10 cellular contexts compared by ENCODE assay signal in the genomic region with DNA sequence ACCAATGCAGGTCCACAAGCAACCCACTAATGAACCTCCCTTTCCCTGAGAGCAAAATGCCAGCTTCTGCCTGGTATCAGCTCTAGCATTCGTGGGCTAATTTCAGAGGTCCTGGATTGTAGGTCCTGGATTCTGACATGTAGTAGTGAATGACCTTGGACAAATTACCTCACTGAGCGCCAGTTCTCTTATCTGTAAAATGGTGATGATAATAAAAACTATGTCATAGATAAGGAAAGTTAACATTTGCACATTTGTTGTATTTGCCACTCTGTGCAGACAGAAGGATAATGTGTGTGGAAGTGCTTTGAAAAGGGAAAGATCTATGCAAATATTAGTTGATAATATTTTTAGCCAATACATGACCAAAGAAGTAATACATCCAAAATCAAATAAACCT. TPM values are rescaled to one million over a fixed set of nuclear protein-coding genes. Genes with fewer than 3 reads are reported as not detected.
A peak's percentile ranks its signal among the peaks of the same experiment; 100 is the strongest.
DNase-seq lines count a peak whose midpoint lies in the region; ATAC-seq and TF ChIP-seq lines count a peak whose summit lies in the region.
"Had no signal": no experiment of that assay in that cellular context is flagged by ENCODE, and none has a peak within 500 bp of the region (broad histone marks: within the 10 kb centered on the region; RNA-seq: fewer than 3 reads in every experiment).

No MANE protein-coding gene starts in this region.

- POLR2A ChIA-PET in CD4-positive, alpha-beta T cell (lab: Charles Lee): interaction anchor here (1.2 to 3.2 kb wide), 3 partner anchors 10 to 54 kb away, joined by 3 to 23 read pairs (median 15); a partner anchor contains a TSS
- POLR2A ChIA-PET in naive thymus-derived CD4-positive, alpha-beta T cell (lab: Charles Lee): interaction anchor here (1.4 to 3.7 kb wide), 2 partner anchors 10 to 51 kb away, joined by 4 to 19 read pairs; no protein-coding TSS in a partner anchor

- H3K9me3 ChIP-seq in CD4-positive, alpha-beta T cell (ENCODE audit: control insufficient read depth, low read length): no peaks in the 10 kb centered on the region
- H3K9me3 ChIP-seq in naive thymus-derived CD4-positive, alpha-beta T cell (ENCODE audit: control insufficient read depth in 2 of 3, low read length in 3 of 3): no peaks in the 10 kb centered on the region

- peaks cover 33 to 58% of the 10 kb centered on the region in 2 donors for H3K4me1 ChIP-seq in naive thymus-derived CD4-positive, alpha-beta T cell (ENCODE audit: control insufficient read depth in 2 of 2, insufficient read depth in 2 of 2, low read length in 2 of 2)

- no peaks in the 10 kb centered on the region for H3K27me3 Mint-ChIP-seq in CD4-positive, alpha-beta T cell
- H3K27me3 Mint-ChIP-seq in HFFc6 (ENCODE audit: insufficient read depth): peaks cover 4% of the 10 kb centered on the region; the same call in 1 of the 2 replicates
- no peaks in the 10 kb centered on the region for H3K27me3 Mint-ChIP-seq in activated naive CD8-positive, alpha-beta T cell treated with anti-CD3 and anti-CD28 coated beads, Interleukin-2, amount 50 U/mL, for 24 hours
- H3K27me3 Mint-ChIP-seq in naive thymus-derived CD4-positive, alpha-beta T cell: peaks cover 0 to 28% (median 0%) of the 10 kb centered on the region in 5 donors

- H3K9me3 Mint-ChIP-seq in CD4-positive, alpha-beta T cell: no peaks in the 10 kb centered on the region
- no peaks in the 10 kb centered on the region for H3K9me3 Mint-ChIP-seq in HFFc6
- H3K9me3 Mint-ChIP-seq in activated naive CD8-positive, alpha-beta T cell treated with anti-CD3 and anti-CD28 coated beads, Interleukin-2, amount 50 U/mL, for 24 hours: no peaks in the 10 kb centered on the region
- H3K9me3 Mint-ChIP-seq in naive thymus-derived CD4-positive, alpha-beta T cell: no peaks in the 10 kb centered on the region

- peak overlapping the region; percentile 69 for H3K27ac Mint-ChIP-seq in CD4-positive, alpha-beta T cell
- H3K27ac Mint-ChIP-seq in HFFc6: no peak overlapping the region
- peak overlapping the region; percentile 41 for H3K27ac Mint-ChIP-seq in activated naive CD8-positive, alpha-beta T cell treated with anti-CD3 and anti-CD28 coated beads, Interleukin-2, amount 50 U/mL, for 24 hours
- H3K27ac Mint-ChIP-seq in naive thymus-derived CD4-positive, alpha-beta T cell: peak overlapping the region in 7 of 9 donors; percentile 34 to 88 (median 75)

- no peak for DNase-seq in CD4-positive, alpha-beta T cell
- no peak for DNase-seq in HFFc6
- DNase-seq in activated naive CD8-positive, alpha-beta T cell treated with anti-CD3 and anti-CD28 coated beads, Interleukin-2, amount 50 U/mL, for 24 hours: no peak
- no peak for DNase-seq in naive thymus-derived CD4-positive, alpha-beta T cell
- no peak for DNase-seq in mesenteric fat pad (ENCODE audit: low spot score)
- DNase-seq in NCI-H128 (lab: John Stamatoyannopoulos, UW; ENCODE audit: unreplicated experiment): no peak
- DNase-seq: effector CD8-positive, alpha-beta T cell; NCI-H446 had no signal

- H3K27me3 ChIP-seq in CD4-positive, alpha-beta T cell (ENCODE audit: control insufficient read depth, insufficient read depth, low read length): no peaks in the 10 kb centered on the region
- H3K27me3 ChIP-seq in naive thymus-derived CD4-positive, alpha-beta T cell (ENCODE audit: control insufficient read depth in 2 of 2, insufficient read depth in 2 of 2, low read length in 2 of 2): no peaks in the 10 kb centered on the region

- H3K4me3 ChIP-seq in naive thymus-derived CD4-positive, alpha-beta T cell (ENCODE audit: low read length): peak overlapping the region; percentile 54

- CTCF ChIA-PET in CD4-positive, alpha-beta T cell (lab: Charles Lee): interaction anchor here (0.8 to 2.0 kb wide), 2 partner anchors 10 to 116 kb away, joined by 3 to 5 read pairs; no protein-coding TSS in a partner anchor
- CTCF ChIA-PET in naive thymus-derived CD4-positive, alpha-beta T cell (lab: Charles Lee): interaction anchor here (0.9 kb wide), 1 partner anchor 59 kb away, joined by 3 read pairs; no protein-coding TSS in a partner anchor

- H3K36me3 Mint-ChIP-seq in CD4-positive, alpha-beta T cell (ENCODE audit: low read depth): no peaks in the 10 kb centered on the region
- no peaks in the 10 kb centered on the region for H3K36me3 Mint-ChIP-seq in HFFc6 (ENCODE audit: low read depth)
- H3K36me3 Mint-ChIP-seq in activated naive CD8-positive, alpha-beta T cell treated with anti-CD3 and anti-CD28 coated beads, Interleukin-2, amount 50 U/mL, for 24 hours (ENCODE audit: low read depth): no peaks in the 10 kb centered on the region
- peaks cover 0 to 3% (median 0%) of the 10 kb centered on the region in 5 donors for H3K36me3 Mint-ChIP-seq in naive thymus-derived CD4-positive, alpha-beta T cell

- H3K4me1 Mint-ChIP-seq in CD4-positive, alpha-beta T cell (ENCODE audit: low read depth): peaks cover 77% of the 10 kb centered on the region
- peaks cover 43% of the 10 kb centered on the region for H3K4me1 Mint-ChIP-seq in HFFc6 (ENCODE audit: low read depth)
- H3K4me1 Mint-ChIP-seq in activated naive CD8-positive, alpha-beta T cell treated with anti-CD3 and anti-CD28 coated beads, Interleukin-2, amount 50 U/mL, for 24 hours: peaks cover 67% of the 10 kb centered on the region
- peaks cover 55 to 85% (median 77%) of the 10 kb centered on the region in 7 donors for H3K4me1 Mint-ChIP-seq in naive thymus-derived CD4-positive, alpha-beta T cell

- TF ChIP-seq CTCF in CD4-positive, alpha-beta T cell (IDR thresholded peaks at IDR 0.05): no peak
- no peak for TF ChIP-seq CTCF in HFFc6 (IDR thresholded peaks at IDR 0.05)

- peak overlapping the region; percentile 74 for H3K4me3 Mint-ChIP-seq in CD4-positive, alpha-beta T cell
- peak overlapping the region; percentile 85 for H3K4me3 Mint-ChIP-seq in HFFc6
- peak overlapping the region; percentile 79 for H3K4me3 Mint-ChIP-seq in activated naive CD8-positive, alpha-beta T cell treated with anti-CD3 and anti-CD28 coated beads, Interleukin-2, amount 50 U/mL, for 24 hours
- H3K4me3 Mint-ChIP-seq in naive thymus-derived CD4-positive, alpha-beta T cell: peak overlapping the region; percentile 25 to 82 (median 74)

- ATAC-seq in CD4-positive, alpha-beta T cell (ENCODE audit: poor library complexity): no peak
- no peak for ATAC-seq in activated naive CD8-positive, alpha-beta T cell treated with anti-CD3 and anti-CD28 coated beads, Interleukin-2, amount 50 U/mL, for 24 hours
- no peak for ATAC-seq in naive thymus-derived CD4-positive, alpha-beta T cell
- no peak for ATAC-seq in GM19351 (IDR thresholded peaks at IDR 0.05; ENCODE audit: unreplicated experiment)
- no peak for ATAC-seq in GM21423 (IDR thresholded peaks at IDR 0.05; ENCODE audit: unreplicated experiment)

- intact Hi-C loops in CD4-positive, alpha-beta T cell (cut with DNase I, micrococcal nuclease): loop anchor here (10.0 kb wide), 1 partner anchor 156 kb away; a partner anchor contains a TSS
- intact Hi-C loops in naive thymus-derived CD4-positive, alpha-beta T cell (cut with micrococcal nuclease): loop anchor here in 1 of 2 donors (5.0 kb wide), 1 partner anchor 167 kb away; a partner anchor contains a TSS

- H3K27ac ChIP-seq in CD4-positive, alpha-beta T cell (ENCODE audit: low read depth, low read length): no peak overlapping the region
- H3K27ac ChIP-seq in naive thymus-derived CD4-positive, alpha-beta T cell (ENCODE audit: low read depth, low read length): no peak overlapping the region

- no peaks in the 10 kb centered on the region for H3K36me3 ChIP-seq in naive thymus-derived CD4-positive, alpha-beta T cell (ENCODE audit: control insufficient read depth in 2 of 3, insufficient read depth in 3 of 3, low read length in 3 of 3)

RNA-seq across cellular contexts. Expression of a gene that starts 4.1 kb away (rescaled TPM):
- total RNA-seq in CD4-positive, alpha-beta T cell: 10 to 100 TPM; 22.2 to 24.1 TPM
- total RNA-seq in HFFc6 (2021; fragmentation: NEBNext Ultra II Directional; extraction: Animal tissue kit (Norgen Biotek cat#: 25700)): 1 to 10 TPM; 3.2 to 3.7 (median 3.4) TPM
- total RNA-seq in naive thymus-derived CD4-positive, alpha-beta T cell: 10 to 100 TPM; 19.1 to 38.6 (median 28.6) TPM
- 1 to 10 TPM in 1 of 2 donors, under 1 TPM in 1; 0.77 to 1.1 TPM for polyA plus RNA-seq in naive thymus-derived CD4-positive, alpha-beta T cell
- 12.0 TPM for total RNA-seq in mesenteric fat pad

RNA-seq across cellular contexts. Expression of a gene that starts 53.9 kb away (rescaled TPM):
- total RNA-seq in CD4-positive, alpha-beta T cell: 10 to 100 TPM; 30.5 to 32.0 TPM
- 10 to 100 TPM; 63.2 to 73.3 (median 69.3) TPM for total RNA-seq in HFFc6 (2021; fragmentation: NEBNext Ultra II Directional; extraction: Animal tissue kit (Norgen Biotek cat#: 25700))
- total RNA-seq in naive thymus-derived CD4-positive, alpha-beta T cell: 10 to 100 TPM; 43.1 to 73.9 (median 65.8) TPM
- polyA plus RNA-seq in naive thymus-derived CD4-positive, alpha-beta T cell: 100 to 1,000 TPM; 207 to 220 TPM
- total RNA-seq in mesenteric fat pad: 44.2 TPM
